Comparison of ENCODE assay signal across 9 cellular contexts in the genomic region with DNA sequence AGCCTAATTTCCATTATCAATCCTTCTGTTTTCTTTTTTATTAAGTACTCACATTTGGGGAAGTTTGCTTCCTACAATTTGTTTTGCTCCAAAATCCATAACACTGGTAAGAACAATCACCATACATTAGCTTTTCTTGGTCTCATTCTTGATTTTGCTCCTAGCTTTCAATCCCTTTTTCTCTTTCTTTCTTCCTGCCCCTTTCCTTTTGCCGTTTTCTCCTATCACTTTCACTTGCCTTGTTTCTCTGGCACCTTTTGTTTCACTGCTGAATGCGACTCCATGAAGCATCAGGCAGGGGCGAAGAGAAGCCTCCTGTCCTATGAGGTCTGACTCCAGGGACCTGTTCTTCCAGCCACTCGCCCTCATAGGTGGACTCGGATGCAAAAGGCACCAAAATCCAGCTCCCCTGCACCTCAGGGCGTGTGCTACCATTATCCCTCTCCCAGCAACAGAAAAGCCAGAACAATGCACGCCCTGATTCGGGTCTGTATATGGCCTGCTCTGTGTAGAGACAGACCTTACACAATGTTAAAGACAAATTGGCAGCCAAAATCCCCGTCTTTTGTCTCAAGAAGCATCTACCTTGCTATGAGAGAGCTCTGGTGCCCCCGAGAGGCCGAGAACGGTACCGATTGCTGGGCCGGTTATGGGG.
DNase-seq lines count a peak whose midpoint lies in the region; ATAC-seq, FAIRE-seq and TF ChIP-seq lines count a peak whose summit lies in the region.
"Had no signal": no experiment of that assay in that cellular context is flagged by ENCODE, and none has a peak within 500 bp of the region (broad histone marks: within the 10 kb centered on the region; RNA-seq: fewer than 3 reads in every experiment).

No MANE protein-coding gene starts in this region.

- H3K4me1 ChIP-seq in H9 (ENCODE audit: insufficient read depth, low read length), result no peaks in the 10 kb centered on the region
- no peaks in the 10 kb centered on the region for H3K4me1 ChIP-seq in endothelial cell of umbilical vein (ENCODE audit: control insufficient read depth, extremely low read depth, insufficient read depth, low read length)

- no TSS peak for BruUV-seq in endothelial cell of umbilical vein (replicated peaks; lab: Mats Ljungman, UMichigan)

- dilution Hi-C loops in endothelial cell of umbilical vein (cut with MboI; ENCODE audit: extremely low pct_ligation_motif_present, low sequenced_read_pairs), result no loop called here

- H3K9me1 ChIP-seq in endothelial cell of umbilical vein (replicated peaks; ENCODE audit: control insufficient read depth, extremely low read depth, insufficient read depth, low read length), result no peaks in the 10 kb centered on the region

- no peaks in the 10 kb centered on the region for H3K36me3 ChIP-seq in endothelial cell of umbilical vein (ENCODE audit: control insufficient read depth in 2 of 2, extremely low read depth in 1 of 2, insufficient read depth in 2 of 2, low read length in 2 of 2)

- H2AK5ac ChIP-seq in H9 (ENCODE audit: insufficient read length, low read length), result no peak overlapping the region

- peak; percentile 67 for FAIRE-seq in endothelial cell of umbilical vein (lab: Jason Lieb, UNC)

- H3K9me3 Mint-ChIP-seq in activated CD4-positive, alpha-beta T cell treated with anti-CD3 and anti-CD28 coated beads for 36 hours (ENCODE audit: low read depth), result no peaks in the 10 kb centered on the region
- H3K9me3 Mint-ChIP-seq in H9, result peaks cover 1 to 4% of the 10 kb centered on the region in 2 experiments; a peak in 2 of 5 replicates
- H3K9me3 Mint-ChIP-seq in memory B cell, result peaks cover 3% of the 10 kb centered on the region

- peak overlapping the region; percentile 89 for H3K14ac ChIP-seq in H9 (ENCODE audit: insufficient read depth, low read length)

- peak overlapping the region; percentile 79 for H2AFZ ChIP-seq in H9 (ENCODE audit: low read length)
- no peak overlapping the region for H2AFZ ChIP-seq in endothelial cell of umbilical vein (ENCODE audit: low read depth, low read length)

- H3K4me2 ChIP-seq in H9 (ENCODE audit: insufficient read depth, insufficient read length, low read length) (peak overlapping the region; percentile 49), endothelial cell of umbilical vein (ENCODE audit: insufficient read depth, low read length) (no peak overlapping the region)

- H3K27ac ChIP-seq in H9 (ENCODE audit: insufficient read length, low read depth, low read length) (no peak overlapping the region), endothelial cell of umbilical vein (ENCODE audit: insufficient read depth, low read depth, low read length) (no peak overlapping the region)
- H3K27ac ChIP-seq: epithelial cell of prostate had no signal

- H3K56ac ChIP-seq in H9 (ENCODE audit: insufficient read length, low read depth, low read length), result no peak overlapping the region

- intact Hi-C loops in activated CD4-positive, alpha-beta T cell treated with anti-CD3 and anti-CD28 coated beads for 36 hours (cut with DNase I, micrococcal nuclease), result loop anchor here (1.0 to 5.0 kb wide), 3 partner anchors 708 to 903 kb away; a partner anchor contains a TSS
- intact Hi-C loops in endothelial cell of umbilical vein (cut with micrococcal nuclease), result loop anchor here (1.0 kb wide), 2 partner anchors 708 to 902 kb away; a partner anchor contains a TSS

- no peak overlapping the region for H2BK15ac ChIP-seq in H9 (ENCODE audit: low read depth, low read length)

- H4K8ac ChIP-seq in H9 (replicated peaks; ENCODE audit: insufficient read length, low read depth, low read length), result peak overlapping the region; percentile 24

- no peaks in the 10 kb centered on the region for H3K23me2 ChIP-seq in H9 (ENCODE audit: insufficient read length, low read depth, low read length, poor library complexity, severe bottlenecking)

- no peaks in the 10 kb centered on the region for H4K20me1 ChIP-seq in H9 (ENCODE audit: control insufficient read depth, insufficient read depth, insufficient read length)
- no peaks in the 10 kb centered on the region for H4K20me1 ChIP-seq in endothelial cell of umbilical vein (replicated peaks; ENCODE audit: control insufficient read depth, extremely low read depth, insufficient read depth, low read length)

- no peak overlapping the region for H3K9ac ChIP-seq in H9 (ENCODE audit: extremely low read depth, insufficient read length, low read length)
- no peak overlapping the region for H3K9ac ChIP-seq in endothelial cell of umbilical vein (replicated peaks; ENCODE audit: extremely low read depth, insufficient read depth, low read length)

- no peak for TF ChIP-seq POLR2A in endothelial cell of umbilical vein (IDR thresholded peaks at IDR 0.05; ENCODE audit: low read depth, low read length)

- no peaks in the 10 kb centered on the region for H3K36me3 Mint-ChIP-seq in activated CD4-positive, alpha-beta T cell treated with anti-CD3 and anti-CD28 coated beads for 36 hours (ENCODE audit: low read depth)
- H3K36me3 Mint-ChIP-seq in H9 (ENCODE audit: insufficient read depth in 1 of 3, low read depth in 3 of 3) (peaks cover 0 to 4% (median 0%) of the 10 kb centered on the region in 3 experiments; a peak in 1 of 7 replicates), memory B cell (no peaks in the 10 kb centered on the region)

- peak; percentile 66 for DNase-seq in activated CD4-positive, alpha-beta T cell treated with anti-CD3 and anti-CD28 coated beads for 36 hours
- DNase-seq in activated CD4-positive, alpha-beta T cell treated with anti-CD3 and anti-CD28 coated beads, Interleukin-2, amount 50 U/mL, for 4 hours, result no peak
- peak; percentile 89 for DNase-seq in H9
- peak; percentile 71 for DNase-seq in NAMALWA (ENCODE audit: low spot score)
- DNase-seq in SK-MEL-5 (ENCODE audit: low read depth, low spot score), result peak; percentile 83
- DNase-seq in endothelial cell of umbilical vein (ENCODE audit: low read depth, low spot score), result peak; percentile 38
- peak; percentile 54 to 64 for DNase-seq in memory B cell (ENCODE audit: low spot score in 2 of 2)

- POLR2A ChIA-PET in activated CD4-positive, alpha-beta T cell treated with anti-CD3 and anti-CD28 coated beads for 36 hours (lab: Charles Lee), result no interaction called here
- POLR2A ChIA-PET in endothelial cell of umbilical vein (lab: Charles Lee), result no interaction called here

- H3K4me3 ChIP-seq in endothelial cell of umbilical vein (replicated peaks in 1 of 3; ENCODE audit: insufficient read depth in 1 of 3, low read depth in 1 of 3, low read length in 3 of 3), result no peak overlapping the region

- H3K27ac Mint-ChIP-seq in activated CD4-positive, alpha-beta T cell treated with anti-CD3 and anti-CD28 coated beads for 36 hours, result no peak overlapping the region
- H3K27ac Mint-ChIP-seq in H9 (peak overlapping the region; percentile 19 to 72 (median 29); a peak in 6 of 7 replicates), memory B cell (no peak overlapping the region)

- H3K27me3 Mint-ChIP-seq in activated CD4-positive, alpha-beta T cell treated with anti-CD3 and anti-CD28 coated beads for 36 hours, result peaks cover 12% of the 10 kb centered on the region
- H3K27me3 Mint-ChIP-seq in H9 (ENCODE audit: low read depth) (peaks cover 4% of the 10 kb centered on the region), memory B cell (peaks cover 12% of the 10 kb centered on the region)

- no peak overlapping the region for H3T11ph ChIP-seq in H9 (ENCODE audit: low read length)

- no peaks in the 10 kb centered on the region for H3K79me1 ChIP-seq in H9 (ENCODE audit: insufficient read depth, low read depth, low read length, poor library complexity, severe bottlenecking)

- CTCF ChIA-PET in activated CD4-positive, alpha-beta T cell treated with anti-CD3 and anti-CD28 coated beads for 36 hours (lab: Charles Lee), result interaction anchor here (0.6 to 0.9 kb wide), 2 partner anchors 383 to 713 kb away, joined by 3 read pairs; no protein-coding TSS in a partner anchor
- CTCF ChIA-PET in endothelial cell of umbilical vein (lab: Charles Lee), result interaction anchor here (1.1 to 5.1 kb wide), 3 partner anchors 708 to 903 kb away, joined by 3 to 62 read pairs (median 4); a partner anchor contains a TSS

- no peak overlapping the region for H3K4ac ChIP-seq in H9 (ENCODE audit: low read depth, low read length)

- in situ Hi-C loops in SK-MEL-5 (cut with HindIII; ENCODE audit: low pct_unique_long_range_greater_than_20kb, low sequenced_read_pairs), result no loop called here

- no peaks in the 10 kb centered on the region for H3K4me1 Mint-ChIP-seq in activated CD4-positive, alpha-beta T cell treated with anti-CD3 and anti-CD28 coated beads for 36 hours
- H3K4me1 Mint-ChIP-seq in H9 (peaks cover 13 to 20% of the 10 kb centered on the region in 2 experiments), memory B cell (peaks cover 15% of the 10 kb centered on the region)

- H2BK120ac ChIP-seq in H9 (ENCODE audit: low read depth, low read length, poor library complexity, severe bottlenecking), result no peak overlapping the region

- no peak overlapping the region for H2BK5ac ChIP-seq in H9 (ENCODE audit: insufficient read length, low read length)

- no peak for ATAC-seq in activated CD4-positive, alpha-beta T cell treated with anti-CD3 and anti-CD28 coated beads for 36 hours
- ATAC-seq in memory B cell (ENCODE audit: low read depth) (peak; percentile 83), HG03045 (IDR thresholded peaks at IDR 0.05; ENCODE audit: unreplicated experiment) (no peak)

- no peak overlapping the region for H2BK12ac ChIP-seq in H9 (ENCODE audit: insufficient read length, low read depth, low read length)

- peak overlapping the region; percentile 80 for H3K18ac ChIP-seq in H9 (ENCODE audit: insufficient read length, low read depth, low read length)

- WGBS in H9 (ENCODE audit: extremely low coverage, insufficient read length, low lambda C conversion rate), result no CpG with 5 or more reads among the region's 14 CpGs

- H3K23ac ChIP-seq in H9 (ENCODE audit: insufficient read length, low read depth, low read length), result no peak overlapping the region

- TF ChIP-seq CTCF in H9 (conservative IDR thresholded peaks at IDR 0.05) (peak; percentile 88), endothelial cell of umbilical vein (IDR thresholded peaks at IDR 0.05; ENCODE audit: extremely low read depth in 1 of 2, insufficient read depth in 1 of 2, low read depth in 1 of 2, low read length in 2 of 2) (peak; percentile 49 to 54)

- H2BK20ac ChIP-seq in H9 (ENCODE audit: low read depth, low read length, poor library complexity, severe bottlenecking), result no peak overlapping the region

- no peak overlapping the region for H3K4me3 Mint-ChIP-seq in activated CD4-positive, alpha-beta T cell treated with anti-CD3 and anti-CD28 coated beads for 36 hours
- H3K4me3 Mint-ChIP-seq in H9 (peak overlapping the region; percentile 51 to 59), memory B cell (peak overlapping the region; percentile 52)

- no peaks in the 10 kb centered on the region for H3K9me3 ChIP-seq in H9 (ENCODE audit: control insufficient read depth, low read depth, low read length)
- H3K9me3 ChIP-seq in endothelial cell of umbilical vein (replicated peaks; ENCODE audit: control insufficient read depth, insufficient read depth, low read length), result no peaks in the 10 kb centered on the region

- no peak overlapping the region for H4K5ac ChIP-seq in H9 (ENCODE audit: insufficient read length, low read depth, low read length)

- H3K27me3 ChIP-seq in H9 (ENCODE audit: insufficient read depth, low read length) (no peaks in the 10 kb centered on the region), endothelial cell of umbilical vein (ENCODE audit: control insufficient read depth in 2 of 2, insufficient read depth in 2 of 2, low read length in 2 of 2) (no peaks in the 10 kb centered on the region)

- no peaks in the 10 kb centered on the region for H3K79me2 ChIP-seq in H9 (ENCODE audit: insufficient read depth, low read length)
- no peaks in the 10 kb centered on the region for H3K79me2 ChIP-seq in endothelial cell of umbilical vein (ENCODE audit: control insufficient read depth, insufficient read depth, low read length)

- H4K91ac ChIP-seq in H9 (ENCODE audit: insufficient read length, low read depth, low read length), result no peak overlapping the region

Comparison
In these comparisons a context has a peak if more than half of its experiments do, and no peak if none do; other contexts are left out.
1. DNase-seq: peak in activated CD4-positive, alpha-beta T cell treated with anti-CD3 and anti-CD28 coated beads for 36 hours (single experiment), H9 (single experiment), NAMALWA (single experiment), SK-MEL-5 (single experiment), endothelial cell of umbilical vein (single experiment) and memory B cell (2 of 2); none in activated CD4-positive, alpha-beta T cell treated with anti-CD3 and anti-CD28 coated beads, Interleukin-2, amount 50 U/mL, for 4 hours (0 of 2).
2. H3K27ac Mint-ChIP-seq: peak in H9 (3 of 3); none in activated CD4-positive, alpha-beta T cell treated with anti-CD3 and anti-CD28 coated beads for 36 hours (single experiment) and memory B cell (single experiment).